ENCODE assay signal across 8 cellular contexts in the genomic region with DNA sequence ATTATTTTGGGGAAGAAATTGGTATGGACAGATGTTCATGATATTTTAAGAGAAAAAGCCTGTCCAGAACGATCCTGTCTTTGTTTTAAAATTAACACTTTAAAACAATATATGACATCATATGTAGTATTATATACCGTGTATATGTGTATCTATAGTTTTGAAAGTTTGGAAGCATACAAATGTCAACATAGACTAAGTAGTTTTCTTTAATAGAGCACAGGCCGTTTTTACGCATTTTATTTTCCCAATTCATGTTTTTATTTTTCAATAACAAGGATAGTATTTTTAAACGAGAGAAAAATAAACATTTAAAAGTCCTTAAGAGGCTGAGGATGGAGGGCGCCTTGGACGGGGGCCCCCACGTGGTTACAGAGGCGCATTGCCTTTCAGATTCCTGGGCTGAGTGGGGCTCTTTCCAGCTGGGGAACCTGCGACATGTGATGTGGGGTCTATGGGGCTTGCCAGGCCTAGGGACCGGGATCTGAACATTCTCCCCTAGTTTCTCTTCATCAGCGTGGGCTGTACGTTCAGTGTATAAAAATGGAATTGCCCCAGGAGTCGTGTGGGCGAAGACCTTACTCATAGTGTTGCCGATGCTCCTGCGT.
DNase-seq lines count a peak whose midpoint lies in the region; ATAC-seq and TF ChIP-seq lines count a peak whose summit lies in the region.

No MANE protein-coding gene starts in this region.

- H3K18ac ChIP-seq in mesendoderm (ENCODE audit: low read length): no peak overlapping the region

- H2BK15ac ChIP-seq in mesendoderm (replicated peaks; ENCODE audit: low read depth): no peak overlapping the region

- peaks cover 18% of the 10 kb centered on the region for H3K79me2 ChIP-seq in mesendoderm (ENCODE audit: control insufficient read depth, insufficient read depth, low read length)

- no peak overlapping the region for H3K27ac Mint-ChIP-seq in activated CD4-positive, alpha-beta memory T cell treated with anti-CD3 and anti-CD28 coated beads for 36 hours
- peak overlapping the region; percentile 38 to 96 for H3K27ac Mint-ChIP-seq in effector memory CD8-positive, alpha-beta T cell

- H3K4me3 Mint-ChIP-seq in activated CD4-positive, alpha-beta memory T cell treated with anti-CD3 and anti-CD28 coated beads for 36 hours: peak overlapping the region; percentile 37
- H3K4me3 Mint-ChIP-seq in effector memory CD8-positive, alpha-beta T cell: peak overlapping the region; percentile 98 to 99

- WGBS in mesendoderm (ENCODE audit: extremely low coverage, insufficient coverage, low lambda C conversion rate): no CpG with 5 or more reads among the region's 17 CpGs

- H3K9me3 Mint-ChIP-seq in activated CD4-positive, alpha-beta memory T cell treated with anti-CD3 and anti-CD28 coated beads for 36 hours: no peaks in the 10 kb centered on the region
- H3K9me3 Mint-ChIP-seq in effector memory CD8-positive, alpha-beta T cell: no peaks in the 10 kb centered on the region

- H4K5ac ChIP-seq in mesendoderm (ENCODE audit: low read length): no peak overlapping the region

- H3K4me1 Mint-ChIP-seq in activated CD4-positive, alpha-beta memory T cell treated with anti-CD3 and anti-CD28 coated beads for 36 hours (ENCODE audit: low read depth): peaks cover 39% of the 10 kb centered on the region
- H3K4me1 Mint-ChIP-seq in effector memory CD8-positive, alpha-beta T cell (ENCODE audit: low read depth in 2 of 2): peaks cover 34 to 35% of the 10 kb centered on the region in 2 donors

- POLR2A ChIA-PET in activated CD4-positive, alpha-beta memory T cell treated with anti-CD3 and anti-CD28 coated beads for 36 hours (lab: Charles Lee): interaction anchor here (0.9 to 1.7 kb wide), 4 partner anchors 11 to 203 kb away, joined by 3 to 4 read pairs (median 4); no protein-coding TSS in a partner anchor

- CTCF ChIA-PET in activated CD4-positive, alpha-beta memory T cell treated with anti-CD3 and anti-CD28 coated beads for 36 hours (lab: Charles Lee): interaction anchor here (0.5 to 3.4 kb wide), 28 partner anchors 8 to 641 kb away, joined by 3 to 29 read pairs (median 4); a partner anchor contains a TSS

- H4K8ac ChIP-seq in mesendoderm (ENCODE audit: low read depth, low read length): no peak overlapping the region

- no peak overlapping the region for H3K27ac ChIP-seq in mesendoderm (ENCODE audit: low read depth, low read length)

- no peak overlapping the region for H3K23ac ChIP-seq in mesendoderm (ENCODE audit: low read length)

- H3K56ac ChIP-seq in mesendoderm (ENCODE audit: low read length): no peak overlapping the region

- no peaks in the 10 kb centered on the region for H3K27me3 ChIP-seq in mesendoderm (ENCODE audit: insufficient read depth, low read length, poor library complexity)

- no peak overlapping the region for H2BK120ac ChIP-seq in mesendoderm (ENCODE audit: low read depth, low read length)

- peaks cover 10% of the 10 kb centered on the region for H3K36me3 Mint-ChIP-seq in activated CD4-positive, alpha-beta memory T cell treated with anti-CD3 and anti-CD28 coated beads for 36 hours
- peaks cover 27% of the 10 kb centered on the region for H3K36me3 Mint-ChIP-seq in effector memory CD8-positive, alpha-beta T cell (ENCODE audit: insufficient read depth)

- H3K27me3 Mint-ChIP-seq in activated CD4-positive, alpha-beta memory T cell treated with anti-CD3 and anti-CD28 coated beads for 36 hours: peaks cover 5% of the 10 kb centered on the region
- peaks cover 15 to 22% of the 10 kb centered on the region in 2 donors for H3K27me3 Mint-ChIP-seq in effector memory CD8-positive, alpha-beta T cell

- peak overlapping the region; percentile 85; the same call in 1 of the 2 replicates for H3K4me3 ChIP-seq in AG09309 (ENCODE audit: control insufficient read depth, low read depth, low read length)
- H3K4me3 ChIP-seq in mesendoderm (ENCODE audit: low read length): no peak overlapping the region

- H3K79me1 ChIP-seq in mesendoderm (ENCODE audit: low read length): peaks cover 11% of the 10 kb centered on the region

- no peak for DNase-seq in AG09309 (ENCODE audit: low read depth)
- peak; percentile 30 for DNase-seq in NCI-H1694 treated with DMSO at 0.1 percent for 48 hours (lab: John Stamatoyannopoulos, UW)
- peak; percentile 76 for DNase-seq in activated CD4-positive, alpha-beta memory T cell treated with anti-CD3 and anti-CD28 coated beads for 36 hours
- peak; percentile 40 to 59 (median 47) for DNase-seq in effector memory CD8-positive, alpha-beta T cell
- peak; percentile 66 for DNase-seq in mesendoderm
- peak; percentile 38 for DNase-seq in stimulated activated CD8-positive, alpha-beta memory T cell treated with anti-CD3 and anti-CD28 coated beads, Interleukin-12 subunit alpha, Interleukin-12 subunit beta, amount 100 ng/mL, for 1 hour (ENCODE audit: low read depth)
- DNase-seq in amniotic stem cell (lab: John Stamatoyannopoulos, UW): no peak

- TF ChIP-seq CTCF in AG09309 (IDR thresholded peaks at IDR 0.05; ENCODE audit: control insufficient read depth, insufficient read depth, low read depth, low read length, missing control alignments): peak; percentile 76

- peak; percentile 27 for ATAC-seq in GM18907 (IDR thresholded peaks at IDR 0.05; ENCODE audit: unreplicated experiment)
- no peak for ATAC-seq in effector memory CD8-positive, alpha-beta T cell (replicated peaks)

- H2BK5ac ChIP-seq in mesendoderm (ENCODE audit: low read length): no peak overlapping the region

- peaks cover 2% of the 10 kb centered on the region for H3K36me3 ChIP-seq in mesendoderm (ENCODE audit: control insufficient read depth, insufficient read depth, low read length)

- intact Hi-C loops in activated CD4-positive, alpha-beta memory T cell treated with anti-CD3 and anti-CD28 coated beads for 36 hours (cut with micrococcal nuclease): loop anchor here (2.0 to 10.0 kb wide), 2 partner anchors 89 to 501 kb away; a partner anchor contains a TSS

- H3K4me1 ChIP-seq in mesendoderm (ENCODE audit: control insufficient read depth, low read depth, low read length): no peaks in the 10 kb centered on the region

- H3K4ac ChIP-seq in mesendoderm (ENCODE audit: low read depth, low read length): no peak overlapping the region

- H3K4me2 ChIP-seq in mesendoderm (ENCODE audit: low read length): no peak overlapping the region

- no peak overlapping the region for H2AK5ac ChIP-seq in mesendoderm (ENCODE audit: low read length)

- no peak overlapping the region for H3K9ac ChIP-seq in mesendoderm (ENCODE audit: low read length)

Comparison
In these comparisons a context has a peak if more than half of its experiments do, and no peak if none do; other contexts are left out.
1. DNase-seq: peak in NCI-H1694 treated with DMSO at 0.1 percent for 48 hours (single experiment), activated CD4-positive, alpha-beta memory T cell treated with anti-CD3 and anti-CD28 coated beads for 36 hours (single experiment), effector memory CD8-positive, alpha-beta T cell (3 of 3), mesendoderm (single experiment) and stimulated activated CD8-positive, alpha-beta memory T cell treated with anti-CD3 and anti-CD28 coated beads, Interleukin-12 subunit alpha, Interleukin-12 subunit beta, amount 100 ng/mL, for 1 hour (single experiment); none in AG09309 (single experiment) and amniotic stem cell (single experiment).